Comparison of ENCODE assay signal across 26 cellular contexts in genomic region chr10:71950683-71951082, GRCh38.
"Had no signal": no experiment of that assay in that cellular context is flagged by ENCODE, and none has a peak within 500 bp of the region (broad histone marks: within the 10 kb centered on the region; RNA-seq: fewer than 3 reads in every experiment).

No MANE protein-coding gene starts in this region.

- H3K36me3 ChIP-seq: colonic mucosa, esophagus squamous epithelium, gastrocnemius medialis, heart right ventricle, left lung, lower lobe of right lung had no signal

- ATAC-seq: esophagus mucosa, gastrocnemius medialis, heart right ventricle, left cardiac atrium, left lung, left ventricle myocardium superior, lower lobe of right lung had no signal

- DNase-seq: colonic mucosa; dermis blood vessel endothelial cell; dorsolateral prefrontal cortex; effector CD4-positive, alpha-beta T cell; effector memory CD4-positive, alpha-beta T cell; erythroblast; esophagus squamous epithelium; foreskin fibroblast; foreskin melanocyte; gastrocnemius medialis; glutamatergic neuron; head of caudate nucleus; heart right ventricle; hippocampal formation; left cardiac atrium; left lung; left ventricle myocardium superior; lower lobe of right lung; mesendoderm; midbrain had no signal

- FAIRE-seq: endothelial cell of umbilical vein, islet of Langerhans, keratinocyte had no signal

- H3K9me3 ChIP-seq: colonic mucosa, gastrocnemius medialis had no signal

- H3K27ac Mint-ChIP-seq: memory B cell had no signal

- H3K4me3 Mint-ChIP-seq: memory B cell had no signal

- H3K27me3 ChIP-seq: colonic mucosa, esophagus squamous epithelium, gastrocnemius medialis, heart right ventricle, left lung had no signal

- H3K27ac ChIP-seq: colonic mucosa, dorsolateral prefrontal cortex, epithelial cell of prostate, esophagus squamous epithelium, gastrocnemius medialis, heart right ventricle, left lung, lower lobe of right lung had no signal

- H3K4me3 ChIP-seq: colonic mucosa, dorsolateral prefrontal cortex, esophagus squamous epithelium, gastrocnemius medialis, heart right ventricle, left lung, lower lobe of right lung had no signal

- H3K4me1 ChIP-seq: colonic mucosa, heart right ventricle, left lung, lower lobe of right lung had no signal

- H3K4me1 Mint-ChIP-seq: memory B cell had no signal
